Comparison of ENCODE assay signal across 2 cellular contexts in genomic region chr2:144132357-144132756, GRCh38.
TF ChIP-seq lines count a peak whose summit lies in the region.

No MANE protein-coding gene starts in this region.

TF ChIP-seq in IMR-90, 13 proteins besides CTCF, POLR2A, EP300 and RAD21 (continued from another document):
- TF ChIP-seq USF2 (IDR thresholded peaks at IDR 0.05; ENCODE audit: low read depth, low read length) = peak; percentile 97
- no peak for TF ChIP-seq SMC3 (IDR thresholded peaks at IDR 0.05; ENCODE audit: low read depth, low read length)
- peak; percentile 50; the same call in 1 of the 2 replicates for TF ChIP-seq CEBPB (IDR thresholded peaks at IDR 0.05; ENCODE audit: low read depth, low read length)

TF ChIP-seq in K562, 482 proteins besides CTCF, POLR2A, EP300 and RAD21 (continued from another document):
- no peak for TF ChIP-seq CREB3L1 (IDR thresholded peaks at IDR 0.05; ENCODE audit: borderline replicate concordance, low read depth)
- peak; percentile 86 for TF ChIP-seq TFE3 (CRISPR knock-in tag; IDR thresholded peaks at IDR 0.05)
- peak; percentile 66 for TF ChIP-seq RAD51 (IDR thresholded peaks at IDR 0.05; ENCODE audit: borderline replicate concordance, low read depth)
- TF ChIP-seq L3MBTL2 (IDR thresholded peaks at IDR 0.05) = no peak
- 0 out of 2 replicates have a peak, but pooled peaks have one; percentile 18 for TF ChIP-seq CBFA2T2 (conservative IDR thresholded peaks at IDR 0.05)
